23 cellular contexts compared by ENCODE assay signal in genomic region chr10:98080474-98080873, GRCh38.
"Had no signal": no experiment of that assay in that cellular context is flagged by ENCODE, and none has a peak within 500 bp of the region (broad histone marks: within the 10 kb centered on the region; RNA-seq: fewer than 3 reads in every experiment).

No MANE protein-coding gene starts in this region.

- DNase-seq: activated CD4-positive, alpha-beta T cell treated with anti-CD3 and anti-CD28 coated beads for 48 hours; activated CD4-positive, alpha-beta T cell treated with anti-CD3 and anti-CD28 coated beads, Interleukin-2, amount 50 U/mL, for 48 hours; activated CD4-positive, CD25-positive, alpha-beta regulatory T cell treated with anti-CD3 and anti-CD28 coated beads, Interleukin-2, amount 50 U/mL, for 72 hours; activated CD8-positive, alpha-beta memory T cell treated with anti-CD3 and anti-CD28 coated beads, Interleukin-2, amount 10 ng/mL, durations not matched to agents 7 days and 5 days; activated effector memory CD4-positive, alpha-beta T cell treated with Interleukin-2 at 50 U/mL for 16 hours; activated naive CD4-positive, alpha-beta T cell; activated naive CD8-positive, alpha-beta T cell treated with anti-CD3 and anti-CD28 coated beads, Interleukin-2, amount 50 U/mL, for 24 hours; activated T-cell treated with anti-CD3 and anti-CD28 coated beads, Interleukin-2, amount 50 U/mL, for 24 hours; amniotic stem cell; body of pancreas; Karpas-422; MM.1S; NCI-H1105; NCI-H1436; NCI-H1694 treated with DMSO at 0.1 percent for 48 hours; NCI-H2029 treated with DMSO at 0.1 percent for 48 hours; NCI-H510A treated with DMSO at 0.1 percent for 48 hours; NCI-H69; NK-92 treated with Interleukin-12 subunit alpha and Interleukin-12 subunit beta, amount 100 ng/mL, for 24 hours; Peyer's patch; SHP77; T-helper 17 cell; T-helper 9 cell had no signal
